ENCODE assay signal across 1 cellular context in the genomic region with DNA sequence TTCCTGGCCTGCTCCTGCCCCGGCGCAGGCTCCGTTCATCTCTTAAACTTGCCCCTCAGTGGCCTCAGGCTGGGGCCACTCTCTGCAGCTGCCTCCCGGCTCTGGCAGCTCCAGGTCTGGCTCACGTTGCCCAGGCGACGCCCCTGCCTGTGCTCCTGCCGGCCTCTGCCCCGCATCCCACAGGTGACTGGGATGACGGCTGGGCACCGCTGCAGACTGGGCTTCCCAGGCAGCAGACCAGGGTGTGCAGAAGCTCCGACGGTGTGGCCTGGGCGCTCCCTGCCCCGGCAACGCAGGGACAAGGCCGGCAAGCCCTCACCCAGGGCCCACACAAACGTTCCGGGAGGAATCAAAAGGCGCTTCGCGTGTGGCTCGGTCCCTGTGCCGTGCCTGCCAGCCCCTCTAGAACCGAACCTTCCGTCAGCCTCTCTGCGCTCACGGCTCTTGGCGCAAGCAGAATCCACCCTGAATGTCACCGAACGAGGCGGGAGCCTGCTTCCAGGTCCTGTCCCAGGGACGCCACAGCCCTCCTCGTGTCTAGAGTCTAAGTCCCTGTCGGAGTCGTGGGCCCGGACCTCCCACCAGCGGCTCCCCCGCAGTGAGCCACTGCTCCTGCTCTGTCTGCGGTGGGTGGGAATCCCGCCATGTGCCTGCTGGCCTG.
TF ChIP-seq lines count a peak whose summit lies in the region.

No MANE protein-coding gene starts in this region.

TF ChIP-seq in HepG2, 621 proteins besides CTCF, POLR2A, EP300 and RAD21 (continued from another document):
- TF ChIP-seq, protein P1, sequence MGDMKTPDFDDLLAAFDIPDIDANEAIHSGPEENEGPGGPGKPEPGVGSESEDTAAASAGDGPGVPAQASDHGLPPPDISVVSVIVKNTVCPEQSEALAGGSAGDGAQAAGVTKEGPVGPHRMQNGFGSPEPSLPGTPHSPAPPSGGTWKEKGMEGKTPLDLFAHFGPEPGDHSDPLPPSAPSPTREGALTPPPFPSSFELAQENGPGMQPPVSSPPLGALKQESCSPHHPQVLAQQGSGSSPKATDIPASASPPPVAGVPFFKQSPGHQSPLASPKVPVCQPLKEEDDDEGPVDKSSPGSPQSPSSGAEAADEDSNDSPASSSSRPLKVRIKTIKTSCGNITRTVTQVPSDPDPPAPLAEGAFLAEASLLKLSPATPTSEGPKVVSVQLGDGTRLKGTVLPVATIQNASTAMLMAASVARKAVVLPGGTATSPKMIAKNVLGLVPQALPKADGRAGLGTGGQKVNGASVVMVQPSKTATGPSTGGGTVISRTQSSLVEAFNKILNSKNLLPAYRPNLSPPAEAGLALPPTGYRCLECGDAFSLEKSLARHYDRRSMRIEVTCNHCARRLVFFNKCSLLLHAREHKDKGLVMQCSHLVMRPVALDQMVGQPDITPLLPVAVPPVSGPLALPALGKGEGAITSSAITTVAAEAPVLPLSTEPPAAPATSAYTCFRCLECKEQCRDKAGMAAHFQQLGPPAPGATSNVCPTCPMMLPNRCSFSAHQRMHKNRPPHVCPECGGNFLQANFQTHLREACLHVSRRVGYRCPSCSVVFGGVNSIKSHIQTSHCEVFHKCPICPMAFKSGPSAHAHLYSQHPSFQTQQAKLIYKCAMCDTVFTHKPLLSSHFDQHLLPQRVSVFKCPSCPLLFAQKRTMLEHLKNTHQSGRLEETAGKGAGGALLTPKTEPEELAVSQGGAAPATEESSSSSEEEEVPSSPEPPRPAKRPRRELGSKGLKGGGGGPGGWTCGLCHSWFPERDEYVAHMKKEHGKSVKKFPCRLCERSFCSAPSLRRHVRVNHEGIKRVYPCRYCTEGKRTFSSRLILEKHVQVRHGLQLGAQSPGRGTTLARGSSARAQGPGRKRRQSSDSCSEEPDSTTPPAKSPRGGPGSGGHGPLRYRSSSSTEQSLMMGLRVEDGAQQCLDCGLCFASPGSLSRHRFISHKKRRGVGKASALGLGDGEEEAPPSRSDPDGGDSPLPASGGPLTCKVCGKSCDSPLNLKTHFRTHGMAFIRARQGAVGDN (CRISPR knock-in tag; IDR thresholded peaks at IDR 0.05), result 0 out of 2 replicates have a peak, but pooled peaks have one; percentile 6
- TF ChIP-seq, protein P2, sequence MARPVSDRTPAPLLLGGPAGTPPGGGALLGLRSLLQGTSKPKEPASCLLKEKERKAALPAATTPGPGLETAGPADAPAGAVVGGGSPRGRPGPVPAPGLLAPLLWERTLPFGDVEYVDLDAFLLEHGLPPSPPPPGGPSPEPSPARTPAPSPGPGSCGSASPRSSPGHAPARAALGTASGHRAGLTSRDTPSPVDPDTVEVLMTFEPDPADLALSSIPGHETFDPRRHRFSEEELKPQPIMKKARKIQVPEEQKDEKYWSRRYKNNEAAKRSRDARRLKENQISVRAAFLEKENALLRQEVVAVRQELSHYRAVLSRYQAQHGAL (CRISPR knock-in tag; IDR thresholded peaks at IDR 0.05; ENCODE audit: not compliant biosample characterization), result no peak
- TF ChIP-seq IRF2 (CRISPR knock-in tag; IDR thresholded peaks at IDR 0.05) (no peak), ZBTB1 (CRISPR knock-in tag; IDR thresholded peaks at IDR 0.05; ENCODE audit: borderline replicate concordance) (no peak), ZNF572 (CRISPR knock-in tag; IDR thresholded peaks at IDR 0.05) (no peak), ZNF615 (CRISPR knock-in tag; IDR thresholded peaks at IDR 0.05; ENCODE audit: borderline replicate concordance) (no peak)
